18 cellular contexts compared by ENCODE assay signal in genomic region chr19:40633207-40633606, GRCh38. TPM values are rescaled to one million over a fixed set of nuclear protein-coding genes. Genes with fewer than 3 reads are reported as not detected.
A peak's percentile ranks its signal among the peaks of the same experiment; 100 is the strongest.
DNase-seq lines count a peak whose midpoint lies in the region; ATAC-seq and TF ChIP-seq lines count a peak whose summit lies in the region.
"Had no signal": no experiment of that assay in that cellular context is flagged by ENCODE, and none has a peak within 500 bp of the region (broad histone marks: within the 10 kb centered on the region; RNA-seq: fewer than 3 reads in every experiment).

No MANE protein-coding gene starts in this region.

- peaks cover 7% of the 10 kb centered on the region for H3K4me1 Mint-ChIP-seq in Caco-2 (ENCODE audit: low read depth, unreplicated experiment)

- peak overlapping the region; percentile 26 for H3K4me2 ChIP-seq in osteoblast (ENCODE audit: insufficient read depth, low read length)

- H3K4me3 Mint-ChIP-seq in Caco-2 (ENCODE audit: unreplicated experiment): peak overlapping the region; percentile 65

- no peak for ATAC-seq in GM21737 (IDR thresholded peaks at IDR 0.05; ENCODE audit: unreplicated experiment)
- ATAC-seq: naive thymus-derived CD4-positive, alpha-beta T cell had no signal

- H3K9me3 Mint-ChIP-seq in Caco-2 (ENCODE audit: unreplicated experiment): no peaks in the 10 kb centered on the region
- H3K9me3 Mint-ChIP-seq: naive thymus-derived CD4-positive, alpha-beta T cell had no signal

- no peaks in the 10 kb centered on the region for H3K36me3 Mint-ChIP-seq in Caco-2 (ENCODE audit: insufficient read depth, unreplicated experiment)

- no peak overlapping the region for H2AFZ ChIP-seq in osteoblast (ENCODE audit: low read length)

- peaks cover 2% of the 10 kb centered on the region; the same call in 1 of the 2 replicates for H3K27me3 ChIP-seq in Caco-2 (replicated peaks; ENCODE audit: control insufficient read depth, insufficient read depth, low read length)
- H3K27me3 ChIP-seq in osteoblast (ENCODE audit: insufficient read depth, low read length): no peaks in the 10 kb centered on the region
- no peaks in the 10 kb centered on the region for H3K27me3 ChIP-seq in adrenal gland
- H3K27me3 ChIP-seq: gastrocnemius medialis had no signal

- TF ChIP-seq POLR2A in adrenal gland (IDR thresholded peaks at IDR 0.05): no peak

- DNase-seq in Caco-2 (no peak), RPMI7951 (ENCODE audit: low read depth) (peak; percentile 31), epidermal melanocyte (ENCODE audit: insufficient read length, low spot score) (peak; percentile 16), osteoblast (ENCODE audit: insufficient read length, low spot score, missing footprints) (peak; percentile 92), NCI-H1694 (lab: John Stamatoyannopoulos, UW) (no peak), adrenal gland (no peak), NCI-H1417 (lab: John Stamatoyannopoulos, UW) (no peak)
- DNase-seq: AML-193; aorta; gastrocnemius medialis; naive thymus-derived CD4-positive, alpha-beta T cell; NCI-H146; stimulated activated naive CD4-positive, alpha-beta T cell treated with Interleukin-2 at 50 U/mL for 16 hours had no signal

- no peak overlapping the region for H3K27ac Mint-ChIP-seq in Caco-2 (ENCODE audit: unreplicated experiment)

- no TSS peak for BruUV-seq in Caco-2 (replicated peaks; lab: Mats Ljungman, UMichigan)

- H3K9me3 ChIP-seq in Caco-2 (no peaks in the 10 kb centered on the region), osteoblast (ENCODE audit: low read depth, low read length) (no peaks in the 10 kb centered on the region), adrenal gland (replicated peaks in 1 of 3) (no peaks in the 10 kb centered on the region)
- H3K9me3 ChIP-seq: gastrocnemius medialis, prostate gland had no signal

- 79 to 87% (median 85%) methylated on average over 5 of the region's 5 CpGs for WGBS in adrenal gland, 4 donors

- TF ChIP-seq CTCF in Caco-2 (IDR thresholded peaks at IDR 0.05; ENCODE audit: insufficient read depth in 1 of 2, low read depth in 1 of 2, low read length in 1 of 2, severe bottlenecking in 1 of 2, unreplicated experiment in 1 of 2) (no peak), osteoblast (IDR thresholded peaks at IDR 0.05; ENCODE audit: extremely low read depth, low read depth, low read length) (no peak), adrenal gland (IDR thresholded peaks at IDR 0.05) (no peak)

- no peaks in the 10 kb centered on the region for H4K20me1 ChIP-seq in osteoblast (ENCODE audit: insufficient read depth, low read length)

- POLR2A ChIA-PET in Caco-2 (lab: Charles Lee): interaction anchor here (1.0 kb wide), 1 partner anchor 29 kb away, joined by 4 read pairs; no protein-coding TSS in a partner anchor

- CTCF ChIA-PET in Caco-2 (lab: Charles Lee): interaction anchor here (3.1 kb wide), 1 partner anchor 29 kb away, joined by 45 read pairs; no protein-coding TSS in a partner anchor

- H3K79me2 ChIP-seq in osteoblast (ENCODE audit: insufficient read depth, low read length): no peaks in the 10 kb centered on the region

- H3K4me3 ChIP-seq in Caco-2 (ENCODE audit: low read depth, low read length) (no peak overlapping the region), osteoblast (ENCODE audit: insufficient read depth, low read length) (no peak overlapping the region), adrenal gland (no peak overlapping the region)
- H3K4me3 ChIP-seq: gastrocnemius medialis, lung, prostate gland had no signal

- peaks cover 2% of the 10 kb centered on the region for H3K27me3 Mint-ChIP-seq in Caco-2 (ENCODE audit: insufficient read depth, unreplicated experiment)

- intact Hi-C loops in Caco-2 (cut with micrococcal nuclease; ENCODE audit: unreplicated experiment): no loop called here
- intact Hi-C loops in adrenal gland (cut with DNase I): loop anchor here in 1 of 2 donors (10.0 kb wide), 1 partner anchor 88 kb away; no protein-coding TSS in a partner anchor

- no peak overlapping the region for H3K27ac ChIP-seq in osteoblast (ENCODE audit: low read depth, low read length)
- no peak overlapping the region for H3K27ac ChIP-seq in adrenal gland
- H3K27ac ChIP-seq: KMS-11, VCaP had no signal

- H3K36me3 ChIP-seq in Caco-2 (ENCODE audit: control insufficient read depth, insufficient read depth, low read length) (no peaks in the 10 kb centered on the region), osteoblast (ENCODE audit: insufficient read depth, low read length) (peaks cover 7% of the 10 kb centered on the region), adrenal gland (replicated peaks in 1 of 2) (no peaks in the 10 kb centered on the region)
- H3K36me3 ChIP-seq: gastrocnemius medialis, prostate gland had no signal

- H3K4me1 ChIP-seq in Caco-2 (peaks cover 5% of the 10 kb centered on the region), osteoblast (ENCODE audit: insufficient read depth, low read length) (peaks cover 16% of the 10 kb centered on the region), adrenal gland (replicated peaks in 1 of 2) (no peaks in the 10 kb centered on the region)

RNA-seq across cellular contexts. Expression of gene LTBP4, which starts 32.0 kb away (rescaled TPM):
- total RNA-seq in Caco-2 (2022) (25.5 and 30.8 TPM in 2 replicates), osteoblast (13.6 and 16.6 TPM in 2 replicates), adrenal gland (100 to 1,000 TPM in 6 of 8 donors, 10 to 100 TPM in 2; 46.7 to 205 (median 121) TPM)
- total RNA-seq in RPMI7951 (2014; rRNA removed; shearing (Covaris generic)): 21.5 and 22.0 TPM in 2 replicates
- polyA plus RNA-seq in adrenal gland: 100 to 1,000 TPM in 2 of 3 donors, 10 to 100 TPM in 1; 15.3 to 272 (median 142) TPM

RNA-seq across cellular contexts. Expression of gene SHKBP1, which starts 56.5 kb away (rescaled TPM):
- 81.6 and 82.6 TPM in 2 replicates for total RNA-seq in Caco-2 (2022)
- 31.0 and 33.3 TPM in 2 replicates for total RNA-seq in RPMI7951 (2014; rRNA removed; shearing (Covaris generic))
- total RNA-seq in osteoblast: 16.3 and 18.9 TPM in 2 replicates
- total RNA-seq in adrenal gland: 10 to 100 TPM; 37.4 to 96.3 (median 51.6) TPM
- 100 to 1,000 TPM in 2 of 3 donors, 10 to 100 TPM in 1; 17.8 to 157 (median 118) TPM for polyA plus RNA-seq in adrenal gland

RNA-seq across cellular contexts. Expression of gene NUMBL, which starts 57.2 kb away (rescaled TPM):
- total RNA-seq in Caco-2 (2022): 21.1 and 22.0 TPM in 2 replicates
- total RNA-seq in RPMI7951 (2014; rRNA removed; shearing (Covaris generic)): 11.8 and 13.2 TPM in 2 replicates
- 26.8 and 27.7 TPM in 2 replicates for total RNA-seq in osteoblast
- total RNA-seq in adrenal gland: 10 to 100 TPM in 7 of 8 donors, 1 to 10 TPM in 1; 9.1 to 53.5 (median 31.6) TPM
- 10 to 100 TPM in 2 of 3 donors, 1 to 10 TPM in 1; 3.2 to 60.6 (median 29.7) TPM for polyA plus RNA-seq in adrenal gland

Comparison
In these comparisons a context has a peak if more than half of its experiments do, and no peak if none do; other contexts are left out.
1. DNase-seq: peak in RPMI7951 (single experiment), epidermal melanocyte (single experiment) and osteoblast (single experiment); none in Caco-2 (0 of 2), NCI-H1694 (single experiment), adrenal gland (0 of 7) and NCI-H1417 (0 of 3).